In the genomic region with DNA sequence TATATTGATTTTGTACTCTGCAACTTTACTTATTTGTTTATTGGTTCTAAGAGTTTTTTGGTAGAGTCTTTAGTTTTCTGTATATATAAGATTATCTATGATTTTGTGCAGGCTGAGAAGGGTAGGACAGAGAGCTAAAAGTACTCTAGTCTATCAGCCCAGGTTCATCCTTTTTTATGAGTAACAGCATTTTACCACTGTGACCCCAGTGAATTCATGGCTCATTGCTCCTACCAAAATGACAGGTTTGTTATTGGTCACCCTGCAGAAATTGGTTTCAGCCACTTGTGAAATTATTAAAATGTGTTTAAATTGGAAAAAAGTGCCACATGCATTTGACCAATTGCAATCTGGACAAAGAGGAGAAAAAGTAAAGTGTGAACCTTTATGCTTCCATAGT, we compare ENCODE assay signal across 19 cellular contexts.
A peak's percentile ranks its signal among the peaks of the same experiment; 100 is the strongest.
DNase-seq lines count a peak whose midpoint lies in the region; ATAC-seq and FAIRE-seq lines count a peak whose summit lies in the region.
"Had no signal": no experiment of that assay in that cellular context is flagged by ENCODE, and none has a peak within 500 bp of the region (broad histone marks: within the 10 kb centered on the region; RNA-seq: fewer than 3 reads in every experiment).

No MANE protein-coding gene starts in this region.

- ATAC-seq in GM18909 (IDR thresholded peaks at IDR 0.05; ENCODE audit: poor library complexity, unreplicated experiment): peak; percentile 46
- ATAC-seq in GM21423 (IDR thresholded peaks at IDR 0.05; ENCODE audit: unreplicated experiment): peak; percentile 60
- ATAC-seq in HG03175 (IDR thresholded peaks at IDR 0.05; ENCODE audit: unreplicated experiment): peak; percentile 58
- ATAC-seq: HCT116, HepG2 had no signal

- peak; percentile 50 for FAIRE-seq in urothelium cell line (lab: Jason Lieb, UNC)
- FAIRE-seq: A204.1, D721Med, GM12892, H54, HepG2 had no signal

- DNase-seq in urothelium cell line (ENCODE audit: low spot score) (no peak), Kasumi-1 (lab: John Stamatoyannopoulos, UW) (no peak), NCI-H524 treated with DMSO at 0.1 percent for 48 hours (lab: John Stamatoyannopoulos, UW) (no peak), SHP77 treated with DMSO at 0.1 percent for 48 hours (lab: John Stamatoyannopoulos, UW) (no peak)
- DNase-seq: BE2C; CD4-positive, alpha-beta memory T cell; DMS153; DND-41; GDM1; GM23248 had no signal
